8 cellular contexts compared by ENCODE assay signal in the genomic region with DNA sequence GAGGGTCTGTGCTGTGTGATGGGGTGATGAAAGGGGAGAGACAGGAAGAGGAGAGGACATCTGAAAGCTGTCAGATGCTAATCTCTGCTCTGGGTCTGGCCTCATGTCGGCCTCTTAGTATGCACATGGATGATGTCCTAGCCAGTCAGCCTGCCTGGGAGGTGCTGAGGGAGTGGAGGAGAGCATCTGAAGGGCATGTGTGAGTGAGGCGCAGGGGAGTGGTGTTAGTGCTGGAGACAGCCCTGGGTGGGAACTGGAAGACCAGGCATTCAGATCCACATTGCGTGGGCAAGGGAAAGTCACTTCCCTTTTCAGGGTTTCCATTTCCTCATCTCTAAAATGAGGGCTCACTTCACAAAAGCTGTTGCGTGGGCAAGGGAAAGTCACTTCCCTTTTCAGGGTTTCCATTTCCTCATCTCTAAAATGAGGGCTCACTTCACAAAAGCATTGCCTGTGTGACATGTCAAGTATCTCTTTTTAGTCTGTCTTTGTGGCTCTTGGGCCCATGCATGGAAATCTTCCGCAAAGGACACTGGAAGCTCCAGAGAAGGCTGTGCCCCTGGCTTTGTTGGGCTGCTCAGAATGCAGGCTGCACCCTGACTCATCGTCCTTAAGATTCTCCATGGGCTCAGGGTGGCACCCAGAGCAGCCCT. TPM values are rescaled to one million over a fixed set of nuclear protein-coding genes. Genes with fewer than 3 reads are reported as not detected.
DNase-seq lines count a peak whose midpoint lies in the region; ATAC-seq and TF ChIP-seq lines count a peak whose summit lies in the region.

No MANE protein-coding gene starts in this region.

- CTCF ChIA-PET in HEK293 (lab: Yijun Ruan, JAX) (interaction anchor here (0.6 to 1.4 kb wide), 2 partner anchors 205 to 1893 kb away, joined by 3 to 5 read pairs; no protein-coding TSS in a partner anchor), Caco-2 (lab: Charles Lee) (no interaction called here)

- intact Hi-C loops in posterior vena cava (cut with DNase I) = no loop called here
- intact Hi-C loops in Caco-2 (cut with micrococcal nuclease; ENCODE audit: unreplicated experiment) = loop anchor here (10.0 kb wide), 1 partner anchor 86 kb away; no protein-coding TSS in a partner anchor

- peaks cover 2% of the 10 kb centered on the region for H3K36me3 Mint-ChIP-seq in memory B cell
- no peaks in the 10 kb centered on the region for H3K36me3 Mint-ChIP-seq in Caco-2 (ENCODE audit: insufficient read depth, unreplicated experiment)

- no peak for TF ChIP-seq CTCF in HEK293 (tag by site-specific recombination; IDR thresholded peaks at IDR 0.05)
- TF ChIP-seq CTCF in Peyer's patch (IDR thresholded peaks at IDR 0.05) = no peak
- no peak for TF ChIP-seq CTCF in Caco-2 (IDR thresholded peaks at IDR 0.05; ENCODE audit: insufficient read depth in 1 of 2, low read depth in 1 of 2, low read length in 1 of 2, severe bottlenecking in 1 of 2, unreplicated experiment in 1 of 2)

- H3K4me1 Mint-ChIP-seq in memory B cell (peaks cover 39% of the 10 kb centered on the region), Caco-2 (ENCODE audit: low read depth, unreplicated experiment) (peaks cover 4% of the 10 kb centered on the region)

- H3K9me3 ChIP-seq in HEK293 (ENCODE audit: control insufficient read depth, insufficient read depth, low read depth, low read length) (no peaks in the 10 kb centered on the region), Peyer's patch (no peaks in the 10 kb centered on the region), Caco-2 (no peaks in the 10 kb centered on the region)

- H3K4me1 ChIP-seq in HEK293 (ENCODE audit: control insufficient read depth, insufficient read depth, low read length) (no peaks in the 10 kb centered on the region), Peyer's patch (peaks cover 0 to 7% (median 3%) of the 10 kb centered on the region in 4 donors), Caco-2 (peaks cover 10% of the 10 kb centered on the region)

- no TSS peak for BruUV-seq in Caco-2 (replicated peaks; lab: Mats Ljungman, UMichigan)

- H3K4me3 Mint-ChIP-seq in memory B cell = no peak overlapping the region
- H3K4me3 Mint-ChIP-seq in Caco-2 (ENCODE audit: unreplicated experiment) = no peak overlapping the region

- POLR2A ChIA-PET in HEK293 (lab: Yijun Ruan, JAX) = no interaction called here
- POLR2A ChIA-PET in Caco-2 (lab: Charles Lee) = no interaction called here

- no peaks in the 10 kb centered on the region for H3K9me3 Mint-ChIP-seq in memory B cell
- H3K9me3 Mint-ChIP-seq in Caco-2 (ENCODE audit: unreplicated experiment) = no peaks in the 10 kb centered on the region

- DNase-seq in Peyer's patch (peak in 2 of 3 donors; percentile 58 to 68), memory B cell (ENCODE audit: low spot score in 2 of 2) (peak; percentile 70 to 78), posterior vena cava (ENCODE audit: low spot score) (no peak), NCI-H226 (no peak), erythroblast (lab: John Stamatoyannopoulos, UW) (no peak), Caco-2 (no peak)

- ATAC-seq in GM18498 (IDR thresholded peaks at IDR 0.05; ENCODE audit: unreplicated experiment) (peak; percentile 72), memory B cell (ENCODE audit: low read depth) (peak; percentile 89)

- peak overlapping the region; percentile 86 for H3K27ac Mint-ChIP-seq in memory B cell
- no peak overlapping the region for H3K27ac Mint-ChIP-seq in Caco-2 (ENCODE audit: unreplicated experiment)

- H3K27me3 ChIP-seq in Peyer's patch = no peaks in the 10 kb centered on the region
- H3K27me3 ChIP-seq in Caco-2 (replicated peaks; ENCODE audit: control insufficient read depth, insufficient read depth, low read length) = no peaks in the 10 kb centered on the region

- TF ChIP-seq POLR2A in Peyer's patch (IDR thresholded peaks at IDR 0.05) = no peak
- TF ChIP-seq POLR2A in erythroblast (IDR thresholded peaks at IDR 0.05; ENCODE audit: low read length) = no peak

- no peak overlapping the region for H3K4me3 ChIP-seq in HEK293 (ENCODE audit: low read depth, low read length)
- H3K4me3 ChIP-seq in Peyer's patch = no peak overlapping the region
- no peak overlapping the region for H3K4me3 ChIP-seq in Caco-2 (ENCODE audit: low read depth, low read length)

- no peaks in the 10 kb centered on the region for H3K36me3 ChIP-seq in HEK293 (ENCODE audit: control insufficient read depth in 2 of 2, insufficient read depth in 1 of 2, low read length in 2 of 2)
- H3K36me3 ChIP-seq in Peyer's patch = no peaks in the 10 kb centered on the region
- H3K36me3 ChIP-seq in Caco-2 (ENCODE audit: control insufficient read depth, insufficient read depth, low read length) = no peaks in the 10 kb centered on the region

- H3K27me3 Mint-ChIP-seq in memory B cell (no peaks in the 10 kb centered on the region), Caco-2 (ENCODE audit: insufficient read depth, unreplicated experiment) (peaks cover 4% of the 10 kb centered on the region)

- H3K27ac ChIP-seq in HEK293 (ENCODE audit: extremely low read depth, low read depth, low read length) (no peak overlapping the region), Peyer's patch (peak overlapping the region in 1 of 4 donors; percentile 45)

TF ChIP-seq in HEK293, 187 proteins besides CTCF, POLR2A, EP300 and RAD21:
- TF ChIP-seq ZNF776 (tag by site-specific recombination; IDR thresholded peaks at IDR 0.05; ENCODE audit: borderline replicate concordance) (no peak), ZNF558 (tag by site-specific recombination; IDR thresholded peaks at IDR 0.05) (no peak), PRDM1 (tag by site-specific recombination; IDR thresholded peaks at IDR 0.05) (peak; percentile 73), ZNF600 (tag by site-specific recombination; IDR thresholded peaks at IDR 0.05) (no peak), ZNF175 (tag by site-specific recombination; IDR thresholded peaks at IDR 0.05) (no peak), ZNF341 (tag by site-specific recombination; IDR thresholded peaks at IDR 0.05; ENCODE audit: low read depth) (peak; percentile 68), ZFP41 (tag by site-specific recombination; IDR thresholded peaks at IDR 0.05; ENCODE audit: borderline replicate concordance) (no peak)
- TF ChIP-seq, protein P1, sequence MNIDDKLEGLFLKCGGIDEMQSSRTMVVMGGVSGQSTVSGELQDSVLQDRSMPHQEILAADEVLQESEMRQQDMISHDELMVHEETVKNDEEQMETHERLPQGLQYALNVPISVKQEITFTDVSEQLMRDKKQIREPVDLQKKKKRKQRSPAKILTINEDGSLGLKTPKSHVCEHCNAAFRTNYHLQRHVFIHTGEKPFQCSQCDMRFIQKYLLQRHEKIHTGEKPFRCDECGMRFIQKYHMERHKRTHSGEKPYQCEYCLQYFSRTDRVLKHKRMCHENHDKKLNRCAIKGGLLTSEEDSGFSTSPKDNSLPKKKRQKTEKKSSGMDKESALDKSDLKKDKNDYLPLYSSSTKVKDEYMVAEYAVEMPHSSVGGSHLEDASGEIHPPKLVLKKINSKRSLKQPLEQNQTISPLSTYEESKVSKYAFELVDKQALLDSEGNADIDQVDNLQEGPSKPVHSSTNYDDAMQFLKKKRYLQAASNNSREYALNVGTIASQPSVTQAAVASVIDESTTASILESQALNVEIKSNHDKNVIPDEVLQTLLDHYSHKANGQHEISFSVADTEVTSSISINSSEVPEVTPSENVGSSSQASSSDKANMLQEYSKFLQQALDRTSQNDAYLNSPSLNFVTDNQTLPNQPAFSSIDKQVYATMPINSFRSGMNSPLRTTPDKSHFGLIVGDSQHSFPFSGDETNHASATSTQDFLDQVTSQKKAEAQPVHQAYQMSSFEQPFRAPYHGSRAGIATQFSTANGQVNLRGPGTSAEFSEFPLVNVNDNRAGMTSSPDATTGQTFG (tag by site-specific recombination; IDR thresholded peaks at IDR 0.05; ENCODE audit: borderline replicate concordance) = no peak

RNA-seq across cellular contexts. Expression of a gene that starts 10.1 kb away (rescaled TPM):
- total RNA-seq in Peyer's patch (not detected), posterior vena cava (under 1 TPM in 1 of 2 donors, not detected in 1; 0.19 TPM), Caco-2 (2022) (0.39 TPM in 1 of 2 replicates, not detected in the other)

Comparison
In these comparisons a context has a peak if more than half of its experiments do, and no peak if none do; other contexts are left out.
1. DNase-seq: peak in Peyer's patch (2 of 3) and memory B cell (2 of 2); none in posterior vena cava (single experiment), NCI-H226 (single experiment), erythroblast (0 of 2) and Caco-2 (0 of 2).